Comparison of ENCODE assay signal across 8 cellular contexts in genomic region chr6:26957399-26958127, GRCh38.
DNase-seq lines count a peak whose midpoint lies in the region; ATAC-seq, FAIRE-seq and TF ChIP-seq lines count a peak whose summit lies in the region.
"Not testable (repeated sequence)": the region's sequence is repeated elsewhere in the genome, so short reads cannot be mapped to it uniquely, and the experiment has no call there.

No MANE protein-coding gene starts in this region.

- H3K4me2 ChIP-seq in Loucy (ENCODE audit: low read depth, low read length, poor library complexity, severe bottlenecking) (peak overlapping the region; percentile 50), keratinocyte (ENCODE audit: control insufficient read depth, extremely low read depth, insufficient read depth, low read depth, low read length) (peak overlapping the region; percentile 62)
- not testable (repeated sequence) for H3K4me2 ChIP-seq in parathyroid adenoma (ENCODE audit: low read length)

- not testable (repeated sequence) for H3K79me2 ChIP-seq in Loucy (ENCODE audit: insufficient read depth, low read length); keratinocyte (ENCODE audit: control insufficient read depth, insufficient read depth, low read length); parathyroid adenoma

- BruUV-seq in Panc1 (replicated peaks; lab: Mats Ljungman, UMichigan), result TSS peak; percentile 87

- POLR2A ChIA-PET in Panc1 (lab: Charles Lee), result not testable (repeated sequence)

- not testable (repeated sequence) for H3K36me3 ChIP-seq in Loucy (ENCODE audit: insufficient read depth, low read length); Panc1 (ENCODE audit: control insufficient read depth, insufficient read depth, low read length); endocrine pancreas (ENCODE audit: control insufficient read depth, insufficient read depth, low read length); keratinocyte (ENCODE audit: control insufficient read depth in 2 of 2, extremely low read depth in 1 of 2, insufficient read depth in 2 of 2, low read length in 2 of 2); parathyroid adenoma (ENCODE audit: control insufficient read depth, insufficient read depth, low read length)

- H3K27me3 ChIP-seq in Loucy (ENCODE audit: insufficient read depth, low read length, poor library complexity, severe bottlenecking); Panc1 (ENCODE audit: control insufficient read depth, insufficient read depth, low read length); endocrine pancreas (ENCODE audit: control insufficient read depth, insufficient read depth, low read length); keratinocyte (ENCODE audit: control insufficient read depth, extremely low read depth, insufficient read depth, low read length); parathyroid adenoma (ENCODE audit: control insufficient read depth, insufficient read depth, low read length): not testable (repeated sequence)

- H3K27ac ChIP-seq in Panc1 (ENCODE audit: low read length) (peak overlapping the region; percentile 75), parathyroid adenoma (peak overlapping the region; percentile 78)
- H3K27ac ChIP-seq in keratinocyte (ENCODE audit: control insufficient read depth, insufficient read depth, low read length), result not testable (repeated sequence)

- H3K4me3 Mint-ChIP-seq in activated T-helper 17 cell treated with anti-CD3 and anti-CD28 coated beads, Interleukin-2, amount 50 U/mL, for 72 hours, result peak overlapping the region; percentile 75
- peak overlapping the region; percentile 93 for H3K4me3 Mint-ChIP-seq in type B pancreatic cell

- H3K9me3 Mint-ChIP-seq in activated T-helper 17 cell treated with anti-CD3 and anti-CD28 coated beads, Interleukin-2, amount 50 U/mL, for 72 hours; type B pancreatic cell: not testable (repeated sequence)

- intact Hi-C loops in Panc1 (cut with micrococcal nuclease; ENCODE audit: unreplicated experiment), result not testable (repeated sequence)

- peak; percentile 0 for DNase-seq in EL
- DNase-seq in Panc1 (ENCODE audit: low read depth, low spot score); keratinocyte (ENCODE audit: low read depth, low spot score); type B pancreatic cell (ENCODE audit: extremely low spot score, unreplicated experiment): not testable (repeated sequence)

- not testable (repeated sequence) for H3K9me1 ChIP-seq in keratinocyte (ENCODE audit: control insufficient read depth, extremely low read depth, insufficient read depth, low read length)

- peak overlapping the region; percentile 50 for H3K9ac ChIP-seq in Loucy (ENCODE audit: low read depth, low read length, poor library complexity, severe bottlenecking)
- H3K9ac ChIP-seq in endocrine pancreas (ENCODE audit: control insufficient read depth, insufficient read depth, low read length); parathyroid adenoma: not testable (repeated sequence)
- H3K9ac ChIP-seq in keratinocyte (ENCODE audit: control insufficient read depth, extremely low read depth, insufficient read depth, low read length), result peak overlapping the region; percentile 65

- dilution Hi-C loops in keratinocyte (cut with MboI; ENCODE audit: extremely low pct_ligation_motif_present, low sequenced_read_pairs), result not testable (repeated sequence)

- not testable (repeated sequence) for H2AFZ ChIP-seq in Loucy (ENCODE audit: low read length)
- H2AFZ ChIP-seq in keratinocyte (ENCODE audit: control insufficient read depth, low read length), result peak overlapping the region; percentile 33
- H2AFZ ChIP-seq in parathyroid adenoma, result peak overlapping the region; percentile 90

- not testable (repeated sequence) for FAIRE-seq in keratinocyte (lab: Jason Lieb, UNC)

- not testable (repeated sequence) for H3K9me2 ChIP-seq in Loucy (replicated peaks; ENCODE audit: low read depth, low read length)

- H3K27me3 Mint-ChIP-seq in activated T-helper 17 cell treated with anti-CD3 and anti-CD28 coated beads, Interleukin-2, amount 50 U/mL, for 72 hours; type B pancreatic cell: not testable (repeated sequence)

- peak overlapping the region; percentile 65 for H3K4me3 ChIP-seq in Loucy (ENCODE audit: low read length, poor library complexity, severe bottlenecking)
- H3K4me3 ChIP-seq in Panc1 (ENCODE audit: low read depth in 2 of 2, low read length in 2 of 2), result peak overlapping the region; percentile 49 to 61
- H3K4me3 ChIP-seq in endocrine pancreas (ENCODE audit: control insufficient read depth, insufficient read depth, low read length), result peak overlapping the region; percentile 40
- peak overlapping the region; percentile 35 to 64 (median 55) for H3K4me3 ChIP-seq in keratinocyte (ENCODE audit: control insufficient read depth in 2 of 3, extremely low read depth in 1 of 3, insufficient read depth in 2 of 3, low read depth in 1 of 3, low read length in 3 of 3)
- H3K4me3 ChIP-seq in parathyroid adenoma (ENCODE audit: low read depth, low read length), result peak overlapping the region; percentile 42

- H3K4me1 Mint-ChIP-seq in activated T-helper 17 cell treated with anti-CD3 and anti-CD28 coated beads, Interleukin-2, amount 50 U/mL, for 72 hours; type B pancreatic cell (ENCODE audit: unreplicated experiment): not testable (repeated sequence)

- H3K36me3 Mint-ChIP-seq in activated T-helper 17 cell treated with anti-CD3 and anti-CD28 coated beads, Interleukin-2, amount 50 U/mL, for 72 hours (ENCODE audit: low read depth); type B pancreatic cell: not testable (repeated sequence)

- not testable (repeated sequence) for H3K9me3 ChIP-seq in Loucy (ENCODE audit: insufficient read depth, low read depth, low read length); Panc1 (ENCODE audit: control insufficient read depth, insufficient read depth, low read depth, low read length); endocrine pancreas (ENCODE audit: control insufficient read depth, low read length); keratinocyte (ENCODE audit: control insufficient read depth, low read depth, low read length); parathyroid adenoma (ENCODE audit: control insufficient read depth, low read length)

- H3K27ac Mint-ChIP-seq in activated T-helper 17 cell treated with anti-CD3 and anti-CD28 coated beads, Interleukin-2, amount 50 U/mL, for 72 hours, result peak overlapping the region; percentile 79
- peak overlapping the region; percentile 91 for H3K27ac Mint-ChIP-seq in type B pancreatic cell

- H3F3A ChIP-seq in Loucy (ENCODE audit: low read depth), result not testable (repeated sequence)

- CTCF ChIA-PET in Panc1 (lab: Charles Lee), result interaction anchor here (1.5 kb wide), 1 partner anchor 121 kb away, joined by 4 read pairs; no protein-coding TSS in a partner anchor

- H3K4me1 ChIP-seq in Loucy (ENCODE audit: insufficient read depth, low read length, poor library complexity, severe bottlenecking); Panc1 (ENCODE audit: control insufficient read depth, insufficient read depth, low read length); endocrine pancreas (ENCODE audit: control insufficient read depth, insufficient read depth, low read length); keratinocyte (ENCODE audit: control insufficient read depth, extremely low read depth, insufficient read depth, low read length); parathyroid adenoma: not testable (repeated sequence)

- in situ Hi-C loops in Panc1 (cut with HindIII; ENCODE audit: low pct_unique_long_range_greater_than_20kb, low sequenced_read_pairs), result not testable (repeated sequence)

- not testable (repeated sequence) for TF ChIP-seq CTCF in Loucy (conservative IDR thresholded peaks at IDR 0.05; ENCODE audit: low read length); Panc1 (IDR thresholded peaks at IDR 0.05); keratinocyte (optimal IDR thresholded peaks at IDR 0.05 in 1 of 3, IDR thresholded peaks at IDR 0.05 in 1 of 3, conservative IDR thresholded peaks at IDR 0.05 in 1 of 3; ENCODE audit: extremely low read depth in 1 of 3, insufficient read depth in 2 of 3, low read length in 3 of 3); parathyroid adenoma (IDR thresholded peaks at IDR 0.05); type B pancreatic cell (conservative IDR thresholded peaks at IDR 0.05)

- ATAC-seq in Panc1; activated T-helper 17 cell treated with anti-CD3 and anti-CD28 coated beads, Interleukin-2, amount 50 U/mL, for 72 hours (replicated peaks): not testable (repeated sequence)

- H4K20me1 ChIP-seq in Loucy (ENCODE audit: insufficient read depth, low read length, poor library complexity, severe bottlenecking); keratinocyte (ENCODE audit: control insufficient read depth, extremely low read depth, insufficient read depth, low read length): not testable (repeated sequence)
